ENCODE assay signal across 20 cellular contexts in the genomic region with DNA sequence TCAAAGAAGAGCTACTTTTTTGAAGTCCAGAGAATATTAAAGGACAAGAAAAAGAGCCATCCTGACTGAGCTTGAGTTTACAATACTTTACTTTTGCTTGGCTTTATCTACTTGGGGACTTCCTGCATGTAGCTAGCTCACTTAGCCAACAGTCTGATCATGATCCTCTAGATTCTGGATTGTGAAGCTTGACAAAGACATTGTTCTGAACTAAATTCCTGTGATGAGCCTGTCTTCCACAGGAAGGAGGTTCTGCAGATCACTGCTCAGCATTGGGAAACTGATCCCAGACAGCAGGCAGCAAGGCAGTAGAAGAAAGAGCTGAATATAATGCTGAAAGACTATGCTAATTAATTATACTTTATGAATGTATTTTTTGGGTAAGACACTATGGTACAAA.
A peak's percentile ranks its signal among the peaks of the same experiment; 100 is the strongest.
DNase-seq lines count a peak whose midpoint lies in the region; TF ChIP-seq lines count a peak whose summit lies in the region.
"Had no signal": no experiment of that assay in that cellular context is flagged by ENCODE, and none has a peak within 500 bp of the region (broad histone marks: within the 10 kb centered on the region; RNA-seq: fewer than 3 reads in every experiment).

No MANE protein-coding gene starts in this region.

- no peak overlapping the region for H3K4me3 Mint-ChIP-seq in activated CD4-positive, alpha-beta T cell treated with anti-CD3 and anti-CD28 coated beads, Interleukin-2, amount 10 ng/mL, durations not matched to agents 24 days and 14 days
- H3K4me3 Mint-ChIP-seq: activated naive CD4-positive, alpha-beta T cell treated with anti-CD3 and anti-CD28 coated beads, Interleukin-2, amount 50 U/mL, for 24 hours; activated T-cell treated with anti-CD3 and anti-CD28 coated beads, Interleukin-2, amount 50 U/mL, for 72 hours; stimulated activated naive CD8-positive, alpha-beta T cell treated with anti-CD3 and anti-CD28 coated beads, Interleukin-15, Interleukin-2, amounts not matched to agents 100 ng/mL and 50 ng/mL, for 24 hours had no signal

- H3K36me3 Mint-ChIP-seq in activated CD4-positive, alpha-beta T cell treated with anti-CD3 and anti-CD28 coated beads, Interleukin-2, amount 10 ng/mL, durations not matched to agents 24 days and 14 days (ENCODE audit: low read depth): no peaks in the 10 kb centered on the region
- H3K36me3 Mint-ChIP-seq: activated naive CD4-positive, alpha-beta T cell treated with anti-CD3 and anti-CD28 coated beads, Interleukin-2, amount 50 U/mL, for 24 hours had no signal

- TF ChIP-seq CTCF in choroid plexus epithelial cell (conservative IDR thresholded peaks at IDR 0.05; ENCODE audit: low read depth, low read length): no peak

- H3K27ac Mint-ChIP-seq in activated CD4-positive, alpha-beta T cell treated with anti-CD3 and anti-CD28 coated beads, Interleukin-2, amount 10 ng/mL, durations not matched to agents 24 days and 14 days: no peak overlapping the region
- H3K27ac Mint-ChIP-seq: activated naive CD4-positive, alpha-beta T cell treated with anti-CD3 and anti-CD28 coated beads, Interleukin-2, amount 50 U/mL, for 24 hours; activated T-cell treated with anti-CD3 and anti-CD28 coated beads, Interleukin-2, amount 50 U/mL, for 72 hours; stimulated activated naive CD8-positive, alpha-beta T cell treated with anti-CD3 and anti-CD28 coated beads, Interleukin-15, Interleukin-2, amounts not matched to agents 100 ng/mL and 50 ng/mL, for 24 hours had no signal

- H3K9me3 ChIP-seq in mesodermal cell (ENCODE audit: control insufficient read depth, low read length): no peaks in the 10 kb centered on the region
- H3K9me3 ChIP-seq: esophagus muscularis mucosa, MG63 had no signal

- H3K4me1 Mint-ChIP-seq in activated CD4-positive, alpha-beta T cell treated with anti-CD3 and anti-CD28 coated beads, Interleukin-2, amount 10 ng/mL, durations not matched to agents 24 days and 14 days: no peaks in the 10 kb centered on the region
- H3K4me1 Mint-ChIP-seq: activated naive CD4-positive, alpha-beta T cell treated with anti-CD3 and anti-CD28 coated beads, Interleukin-2, amount 50 U/mL, for 24 hours had no signal

- H3K36me3 ChIP-seq in mesodermal cell (ENCODE audit: control insufficient read depth, insufficient read depth, low read length): no peaks in the 10 kb centered on the region
- H3K36me3 ChIP-seq: MG63 had no signal

- intact Hi-C loops in activated CD4-positive, alpha-beta T cell treated with anti-CD3 and anti-CD28 coated beads, Interleukin-2, amount 10 ng/mL, durations not matched to agents 24 days and 14 days (cut with micrococcal nuclease): no loop called here

- H3K27me3 Mint-ChIP-seq in activated CD4-positive, alpha-beta T cell treated with anti-CD3 and anti-CD28 coated beads, Interleukin-2, amount 10 ng/mL, durations not matched to agents 24 days and 14 days: no peaks in the 10 kb centered on the region
- H3K27me3 Mint-ChIP-seq: activated naive CD4-positive, alpha-beta T cell treated with anti-CD3 and anti-CD28 coated beads, Interleukin-2, amount 50 U/mL, for 24 hours; stimulated activated naive CD8-positive, alpha-beta T cell treated with anti-CD3 and anti-CD28 coated beads, Interleukin-15, Interleukin-2, amounts not matched to agents 100 ng/mL and 50 ng/mL, for 24 hours had no signal

- H3K4me3 ChIP-seq in choroid plexus epithelial cell (ENCODE audit: low read depth, low read length) (no peak overlapping the region), mesodermal cell (ENCODE audit: extremely low read depth, insufficient read depth, low read length, poor library complexity, severe bottlenecking) (no peak overlapping the region)
- H3K4me3 ChIP-seq: esophagus muscularis mucosa, MG63 had no signal

- DNase-seq in CMK (ENCODE audit: low read depth): peak; percentile 5
- DNase-seq in M059J (ENCODE audit: low read depth): peak; percentile 26
- peak; percentile 29 for DNase-seq in choroid plexus epithelial cell (ENCODE audit: low read depth)
- DNase-seq in stimulated activated naive CD4-positive, alpha-beta T cell treated with Interleukin-2 at 50 U/mL for 16 hours (lab: John Stamatoyannopoulos, UW): no peak
- DNase-seq in NCI-H2107 (lab: John Stamatoyannopoulos, UW): no peak
- no peak for DNase-seq in activated CD4-positive, alpha-beta T cell treated with anti-CD3 and anti-CD28 coated beads, Interleukin-2, amount 10 ng/mL, durations not matched to agents 24 days and 14 days
- DNase-seq in HT-29 (ENCODE audit: low spot score): no peak
- DNase-seq: activated T-cell treated with anti-CD3 and anti-CD28 coated beads, Interleukin-2, amount 50 U/mL, for 72 hours; DMS79 treated with DMSO at 0.1 percent for 48 hours; kidney; MG63; NCI-H446; right cardiac atrium; RPMI8226; T-helper 1 cell; trophoblast cell had no signal

- H3K9me3 Mint-ChIP-seq in activated CD4-positive, alpha-beta T cell treated with anti-CD3 and anti-CD28 coated beads, Interleukin-2, amount 10 ng/mL, durations not matched to agents 24 days and 14 days: no peaks in the 10 kb centered on the region
- H3K9me3 Mint-ChIP-seq: activated naive CD4-positive, alpha-beta T cell treated with anti-CD3 and anti-CD28 coated beads, Interleukin-2, amount 50 U/mL, for 24 hours; activated T-cell treated with anti-CD3 and anti-CD28 coated beads, Interleukin-2, amount 50 U/mL, for 72 hours had no signal

- H3K4me1 ChIP-seq in mesodermal cell (ENCODE audit: control insufficient read depth, insufficient read depth, low read length, poor library complexity, severe bottlenecking): peaks cover 3% of the 10 kb centered on the region

- peak overlapping the region; percentile 76 for H3K27ac ChIP-seq in mesodermal cell (ENCODE audit: low read depth, low read length, severe bottlenecking)
- H3K27ac ChIP-seq: esophagus muscularis mucosa had no signal

Comparison
In these comparisons a context has a peak if more than half of its experiments do, and no peak if none do; other contexts are left out.
1. DNase-seq: peak in CMK (single experiment), M059J (single experiment) and choroid plexus epithelial cell (single experiment); none in stimulated activated naive CD4-positive, alpha-beta T cell treated with Interleukin-2 at 50 U/mL for 16 hours (single experiment), NCI-H2107 (single experiment), activated CD4-positive, alpha-beta T cell treated with anti-CD3 and anti-CD28 coated beads, Interleukin-2, amount 10 ng/mL, durations not matched to agents 24 days and 14 days (single experiment) and HT-29 (single experiment).